ENCODE assay signal across 8 cellular contexts in genomic region chr16:66548868-66549267, GRCh38. TPM values are rescaled to one million over a fixed set of nuclear protein-coding genes. Genes with fewer than 3 reads are reported as not detected.
DNase-seq lines count a peak whose midpoint lies in the region; ATAC-seq and TF ChIP-seq lines count a peak whose summit lies in the region.

No MANE protein-coding gene starts in this region.

- peaks cover 50% of the 10 kb centered on the region for H3K36me3 Mint-ChIP-seq in nephron progenitor cell (ENCODE audit: low read depth)

- no peak for DNase-seq in AG04450 (ENCODE audit: low read depth, low spot score)
- DNase-seq in NB4 (ENCODE audit: low read depth), result no peak
- no peak for DNase-seq in nephron progenitor cell
- no peak for DNase-seq in NCI-H226
- DNase-seq in GM03348 (ENCODE audit: low spot score), result no peak

- H3K4me3 Mint-ChIP-seq in nephron progenitor cell, result peak overlapping the region; percentile 72

- H3K27ac Mint-ChIP-seq in nephron progenitor cell, result peak overlapping the region; percentile 76

- peaks cover 0 to 4% of the 10 kb centered on the region in 2 donors for H3K36me3 ChIP-seq in duodenal mucosa (ENCODE audit: control insufficient read depth in 1 of 2, insufficient read depth in 2 of 2, low read length in 2 of 2)

- H3K4me3 ChIP-seq in AG04450 (ENCODE audit: low read depth, low read length) (peak overlapping the region; percentile 80), NB4 (ENCODE audit: low read depth, low read length) (peak overlapping the region; percentile 72), duodenal mucosa (ENCODE audit: low read depth in 1 of 2, low read length in 2 of 2) (peak overlapping the region; percentile 69 to 79)

- H3K9me3 Mint-ChIP-seq in nephron progenitor cell, result peaks cover 17% of the 10 kb centered on the region

- POLR2A ChIA-PET in AG04450 (lab: Yijun Ruan, JAX), result no interaction called here

- peaks cover 37% of the 10 kb centered on the region for H3K4me1 Mint-ChIP-seq in nephron progenitor cell

- TF ChIP-seq POLR2A in NB4 (IDR thresholded peaks at IDR 0.05; ENCODE audit: extremely low read depth, insufficient read length) (no peak), GM18505 (IDR thresholded peaks at IDR 0.05; ENCODE audit: borderline replicate concordance, extremely low read depth, insufficient read depth, insufficient read length) (no peak)

- CTCF ChIA-PET in AG04450 (lab: Charles Lee), result no interaction called here

- H3K4me1 ChIP-seq in duodenal mucosa (ENCODE audit: control insufficient read depth in 1 of 2, insufficient read depth in 2 of 2, low read length in 2 of 2), result peaks cover 29 to 44% of the 10 kb centered on the region in 2 donors

- H3K27ac ChIP-seq in AG04450 (ENCODE audit: low read depth, low read length) (peak overlapping the region; percentile 83), duodenal mucosa (ENCODE audit: low read depth, low read length) (no peak overlapping the region)

- peaks cover 8% of the 10 kb centered on the region for H3K27me3 Mint-ChIP-seq in nephron progenitor cell (ENCODE audit: low read depth, poor library complexity)

- H3K27me3 ChIP-seq in AG04450 (ENCODE audit: control insufficient read depth, insufficient read depth, low read length) (no peaks in the 10 kb centered on the region), duodenal mucosa (ENCODE audit: control insufficient read depth in 1 of 2, insufficient read depth in 2 of 2, low read length in 2 of 2) (no peaks in the 10 kb centered on the region)

- H3K9me3 ChIP-seq in AG04450 (ENCODE audit: control insufficient read depth, insufficient read depth, low read length), result no peaks in the 10 kb centered on the region; the same call in 1 of the 2 replicates
- no peaks in the 10 kb centered on the region for H3K9me3 ChIP-seq in duodenal mucosa (ENCODE audit: control insufficient read depth in 1 of 2, low read length in 2 of 2)

- H3K9ac ChIP-seq in duodenal mucosa (ENCODE audit: low read depth in 1 of 2, low read length in 2 of 2), result peak overlapping the region; percentile 85 to 95

- TF ChIP-seq CTCF in AG04450 (IDR thresholded peaks at IDR 0.05; ENCODE audit: low read depth, low read length) (no peak), NB4 (IDR thresholded peaks at IDR 0.05; ENCODE audit: low read depth, low read length) (no peak), nephron progenitor cell (IDR thresholded peaks at IDR 0.05) (no peak)

- ATAC-seq in GM18505 (IDR thresholded peaks at IDR 0.05; ENCODE audit: unreplicated experiment) (no peak), GM19397 (IDR thresholded peaks at IDR 0.05; ENCODE audit: unreplicated experiment) (no peak)

RNA-seq across cellular contexts. Expression of gene TK2, which starts 1.1 kb away (rescaled TPM):
- polyA plus RNA-seq in AG04450 (2011; rRNA removed), result 33.3 and 34.2 TPM in 2 replicates
- polyA minus RNA-seq in AG04450 (2011; rRNA and poly(A)+ RNA removed), result 41.1 and 42.9 TPM in 2 replicates

RNA-seq across cellular contexts. Expression of gene CKLF, which starts 3.5 kb away (rescaled TPM):
- polyA plus RNA-seq in AG04450 (2011; rRNA removed), result 52.6 and 56.2 TPM in 2 replicates
- polyA minus RNA-seq in AG04450 (2011; rRNA and poly(A)+ RNA removed), result 23.2 and 25.6 TPM in 2 replicates

RNA-seq across cellular contexts. Expression of gene CMTM1, which starts 17.4 kb away (rescaled TPM):
- polyA plus RNA-seq in AG04450 (2011; rRNA removed), result 1.6 and 1.7 TPM in 2 replicates
- polyA minus RNA-seq in AG04450 (2011; rRNA and poly(A)+ RNA removed), result 2.2 and 3.2 TPM in 2 replicates

RNA-seq across cellular contexts. Expression of gene CMTM2, which starts 30.4 kb away (rescaled TPM):
- not detected in 2 replicates for polyA plus RNA-seq in AG04450 (2011; rRNA removed)
- polyA minus RNA-seq in AG04450 (2011; rRNA and poly(A)+ RNA removed), result not detected in 2 replicates

RNA-seq across cellular contexts. Expression of gene CMTM3, which starts 55.6 kb away (rescaled TPM):
- 31.6 and 33.5 TPM in 2 replicates for polyA plus RNA-seq in AG04450 (2011; rRNA removed)
- polyA minus RNA-seq in AG04450 (2011; rRNA and poly(A)+ RNA removed), result 31.5 and 41.0 TPM in 2 replicates
